In the genomic region with DNA sequence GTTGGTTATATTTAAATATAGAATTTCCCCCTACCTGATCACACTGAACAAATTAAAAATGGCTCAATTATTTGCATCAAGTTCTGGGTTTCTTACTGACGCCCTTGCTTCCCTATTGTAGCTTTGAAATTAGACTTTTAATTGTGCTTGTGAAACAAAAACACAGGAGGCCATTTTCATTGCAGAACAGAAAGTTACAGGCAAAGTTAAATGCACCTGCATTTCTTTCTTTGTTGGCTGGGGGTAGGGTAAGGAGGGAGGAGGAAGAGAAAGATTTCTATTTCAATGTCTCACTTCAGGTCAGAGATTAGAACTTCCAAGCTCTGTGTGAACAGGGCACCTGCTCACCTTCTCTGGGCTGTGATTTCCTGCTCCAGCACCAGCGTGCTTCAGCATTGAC, we compare ENCODE assay signal across 9 cellular contexts.
DNase-seq lines count a peak whose midpoint lies in the region; ATAC-seq and TF ChIP-seq lines count a peak whose summit lies in the region.
"Had no signal": no experiment of that assay in that cellular context is flagged by ENCODE, and none has a peak within 500 bp of the region (broad histone marks: within the 10 kb centered on the region; RNA-seq: fewer than 3 reads in every experiment).

No MANE protein-coding gene starts in this region.

- no peaks in the 10 kb centered on the region for H3K36me3 ChIP-seq in left ventricle myocardium inferior
- no peaks in the 10 kb centered on the region for H3K36me3 ChIP-seq in upper lobe of left lung

- H3K27ac Mint-ChIP-seq in activated B cell treated with CpG ODN at 0.5 μM for 24 hours = peak overlapping the region; percentile 97
- H3K27ac Mint-ChIP-seq: activated CD4-positive, alpha-beta T cell treated with anti-CD3 and anti-CD28 coated beads, Interleukin-2, amount 10 ng/mL, durations not matched to agents 24 days and 14 days had no signal

- H3K4me3 ChIP-seq in left ventricle myocardium inferior = no peak overlapping the region
- H3K4me3 ChIP-seq in upper lobe of left lung = no peak overlapping the region

- CTCF ChIA-PET in activated B cell treated with CpG ODN at 0.5 μM for 24 hours (lab: Charles Lee) = interaction anchor here (1.1 to 2.7 kb wide), 11 partner anchors 12 to 466 kb away, joined by 3 to 11 read pairs (median 5); no protein-coding TSS in a partner anchor

- peak; percentile 42 for DNase-seq in GM13976 (ENCODE audit: low spot score)
- DNase-seq in activated B cell treated with CpG ODN at 0.5 μM for 24 hours = no peak
- DNase-seq in left ventricle myocardium inferior = no peak
- no peak for DNase-seq in D341Med (ENCODE audit: low spot score)
- no peak for DNase-seq in upper lobe of left lung

- H3K9me3 ChIP-seq in left ventricle myocardium inferior (replicated peaks) = no peaks in the 10 kb centered on the region
- no peaks in the 10 kb centered on the region for H3K9me3 ChIP-seq in upper lobe of left lung

- peak; percentile 38 for ATAC-seq in GM19467 (IDR thresholded peaks at IDR 0.05; ENCODE audit: unreplicated experiment)
- ATAC-seq in HG03045 (IDR thresholded peaks at IDR 0.05; ENCODE audit: unreplicated experiment) = peak; percentile 46
- peak; percentile 26 for ATAC-seq in activated B cell treated with CpG ODN at 0.5 μM for 24 hours (ENCODE audit: low read depth)
- no peak for ATAC-seq in activated CD4-positive, CD25-positive, alpha-beta regulatory T cell treated with anti-CD3 and anti-CD28 coated beads, Interleukin-2, amount 50 U/mL, for 24 hours
- ATAC-seq in upper lobe of left lung (ENCODE audit: low FRiP score in 2 of 2) = no peak

- TF ChIP-seq CTCF in GM13976 (IDR thresholded peaks at IDR 0.05; ENCODE audit: borderline replicate concordance, control extremely low read depth, extremely low read depth, insufficient read depth, missing control alignments) (no peak), activated B cell treated with CpG ODN at 0.5 μM for 24 hours (IDR thresholded peaks at IDR 0.05) (no peak), left ventricle myocardium inferior (IDR thresholded peaks at IDR 0.05; ENCODE audit: borderline replicate concordance) (no peak), upper lobe of left lung (IDR thresholded peaks at IDR 0.05) (no peak)

- no peak for TF ChIP-seq EP300 in upper lobe of left lung (IDR thresholded peaks at IDR 0.05)

- in situ Hi-C loops in GM13976 (cut with MboI; ENCODE audit: low sequenced_read_pairs, unreplicated experiment) = no loop called here

- 68 to 74% methylated on average over 2 of the region's 2 CpGs for WGBS in upper lobe of left lung, 2 donors

- H3K27me3 ChIP-seq in left ventricle myocardium inferior (ENCODE audit: low read depth) = no peaks in the 10 kb centered on the region
- no peaks in the 10 kb centered on the region for H3K27me3 ChIP-seq in upper lobe of left lung

- H3K36me3 Mint-ChIP-seq in activated B cell treated with CpG ODN at 0.5 μM for 24 hours (ENCODE audit: low read depth) = peaks cover 6% of the 10 kb centered on the region

- H3K27ac ChIP-seq in left ventricle myocardium inferior (replicated peaks) (no peak overlapping the region), upper lobe of left lung (no peak overlapping the region)

- peaks cover 100% of the 10 kb centered on the region for H3K4me1 Mint-ChIP-seq in activated B cell treated with CpG ODN at 0.5 μM for 24 hours

- H3K4me3 Mint-ChIP-seq in activated B cell treated with CpG ODN at 0.5 μM for 24 hours = peak overlapping the region; percentile 52
- H3K4me3 Mint-ChIP-seq: activated CD4-positive, alpha-beta T cell treated with anti-CD3 and anti-CD28 coated beads, Interleukin-2, amount 10 ng/mL, durations not matched to agents 24 days and 14 days had no signal

- H3K27me3 Mint-ChIP-seq in activated B cell treated with CpG ODN at 0.5 μM for 24 hours = no peaks in the 10 kb centered on the region
- H3K27me3 Mint-ChIP-seq: activated CD4-positive, alpha-beta T cell treated with anti-CD3 and anti-CD28 coated beads, Interleukin-2, amount 10 ng/mL, durations not matched to agents 24 days and 14 days had no signal

- H3K4me1 ChIP-seq in left ventricle myocardium inferior (no peaks in the 10 kb centered on the region), upper lobe of left lung (no peaks in the 10 kb centered on the region)

- peaks cover 9% of the 10 kb centered on the region for H3K9me3 Mint-ChIP-seq in activated B cell treated with CpG ODN at 0.5 μM for 24 hours
- H3K9me3 Mint-ChIP-seq: activated CD4-positive, alpha-beta T cell treated with anti-CD3 and anti-CD28 coated beads, Interleukin-2, amount 10 ng/mL, durations not matched to agents 24 days and 14 days had no signal

- intact Hi-C loops in activated B cell treated with CpG ODN at 0.5 μM for 24 hours (cut with micrococcal nuclease) = loop anchor here (1.0 to 10.0 kb wide), 5 partner anchors 12 to 1049 kb away; no protein-coding TSS in a partner anchor
- intact Hi-C loops in left ventricle myocardium inferior (cut with micrococcal nuclease) = no loop called here

- POLR2A ChIA-PET in activated B cell treated with CpG ODN at 0.5 μM for 24 hours (lab: Charles Lee) = interaction anchor here (0.6 to 9.5 kb wide), 29 partner anchors 10 to 1042 kb away, joined by 3 to 223 read pairs (median 7); a partner anchor contains a TSS

- no peak for TF ChIP-seq POLR2A in upper lobe of left lung (IDR thresholded peaks at IDR 0.05)

Comparison
In these comparisons a context has a peak if more than half of its experiments do, and no peak if none do; other contexts are left out.
1. ATAC-seq: peak in GM19467 (single experiment), HG03045 (single experiment) and activated B cell treated with CpG ODN at 0.5 μM for 24 hours (single experiment); none in activated CD4-positive, CD25-positive, alpha-beta regulatory T cell treated with anti-CD3 and anti-CD28 coated beads, Interleukin-2, amount 50 U/mL, for 24 hours (0 of 2) and upper lobe of left lung (0 of 2).